In the genomic region with DNA sequence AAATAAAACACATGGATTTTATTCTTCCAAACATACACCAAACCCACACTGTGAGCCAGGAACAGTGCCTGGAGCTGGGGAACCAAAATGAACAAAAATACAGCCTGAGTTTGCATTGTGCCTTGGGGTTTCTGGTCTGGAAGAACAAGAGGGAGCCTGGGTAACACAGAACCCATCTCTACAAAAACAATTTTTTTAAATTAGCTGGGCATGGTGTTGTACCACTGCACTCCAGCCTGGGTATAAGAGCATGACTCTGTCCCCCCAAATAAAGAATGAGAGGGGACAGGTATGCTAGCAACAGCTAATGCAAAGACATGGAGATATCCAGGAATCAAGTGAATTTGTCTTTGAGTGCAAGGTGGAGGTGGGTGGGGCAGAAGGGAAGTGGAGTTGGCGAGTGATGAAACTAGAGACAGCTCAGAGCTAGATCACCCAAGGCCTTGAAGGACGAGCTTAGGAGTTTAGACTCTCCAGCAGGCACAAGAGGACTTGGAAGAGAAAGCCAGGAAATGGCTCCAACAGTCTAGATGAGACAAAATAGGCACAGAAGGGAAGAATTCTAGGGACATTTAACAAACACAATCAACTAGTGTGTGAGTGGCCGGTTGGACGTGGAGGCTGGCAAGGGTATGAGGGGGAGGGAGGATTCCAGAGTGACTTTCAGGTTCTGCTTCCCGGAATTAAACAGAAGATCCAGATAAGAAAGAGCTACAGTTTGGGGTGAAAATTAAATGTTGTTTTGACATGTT, we compare ENCODE assay signal across 9 cellular contexts. TPM values are rescaled to one million over a fixed set of nuclear protein-coding genes. Genes with fewer than 3 reads are reported as not detected.
DNase-seq lines count a peak whose midpoint lies in the region; ATAC-seq, FAIRE-seq and TF ChIP-seq lines count a peak whose summit lies in the region.
"Had no signal": no experiment of that assay in that cellular context is flagged by ENCODE, and none has a peak within 500 bp of the region (broad histone marks: within the 10 kb centered on the region; RNA-seq: fewer than 3 reads in every experiment).

No MANE protein-coding gene starts in this region.

- peak overlapping the region; percentile 34 for H3K4me2 ChIP-seq in keratinocyte (ENCODE audit: control insufficient read depth, extremely low read depth, insufficient read depth, low read depth, low read length)
- H3K4me2 ChIP-seq: BLaER1 had no signal

- H3K9me1 ChIP-seq in keratinocyte (ENCODE audit: control insufficient read depth, extremely low read depth, insufficient read depth, low read length), result no peaks in the 10 kb centered on the region

- H3K27me3 ChIP-seq in keratinocyte (ENCODE audit: control insufficient read depth, extremely low read depth, insufficient read depth, low read length) (no peaks in the 10 kb centered on the region), tibial nerve (no peaks in the 10 kb centered on the region), HAP-1 (ENCODE audit: low read depth) (no peaks in the 10 kb centered on the region)
- H3K27me3 ChIP-seq: BLaER1 had no signal

- WGBS in tibial nerve, 2 donors, result 23 to 28% methylated on average over 5 of the region's 5 CpGs

- H3K27ac ChIP-seq in keratinocyte (ENCODE audit: control insufficient read depth, insufficient read depth, low read length) (no peak overlapping the region), tibial nerve (peak overlapping the region; percentile 56 to 94 (median 70))
- H3K27ac ChIP-seq: BLaER1 had no signal

- no peaks in the 10 kb centered on the region for H3K9me3 Mint-ChIP-seq in activated T-cell treated with anti-CD3 and anti-CD28 coated beads, Interleukin-2, amount 50 U/mL, for 24 hours
- no peaks in the 10 kb centered on the region for H3K9me3 Mint-ChIP-seq in activated naive CD4-positive, alpha-beta T cell treated with anti-CD3 and anti-CD28 coated beads, Interleukin-2, amount 50 U/mL, for 72 hours

- peak; percentile 38 to 53 for ATAC-seq in activated naive CD4-positive, alpha-beta T cell treated with anti-CD3 and anti-CD28 coated beads, Interleukin-2, amount 50 U/mL, for 72 hours

- no peak for TF ChIP-seq CTCF in keratinocyte (optimal IDR thresholded peaks at IDR 0.05 in 1 of 3, IDR thresholded peaks at IDR 0.05 in 1 of 3, conservative IDR thresholded peaks at IDR 0.05 in 1 of 3; ENCODE audit: extremely low read depth in 1 of 3, insufficient read depth in 2 of 3, low read length in 3 of 3)
- TF ChIP-seq CTCF in tibial nerve (IDR thresholded peaks at IDR 0.05), result no peak

- peak overlapping the region; percentile 55 for H3K4me3 Mint-ChIP-seq in activated T-cell treated with anti-CD3 and anti-CD28 coated beads, Interleukin-2, amount 50 U/mL, for 24 hours

- TF ChIP-seq EP300 in tibial nerve (IDR thresholded peaks at IDR 0.05), result no peak

- no peak overlapping the region for H3K4me3 ChIP-seq in keratinocyte (ENCODE audit: control insufficient read depth in 2 of 3, extremely low read depth in 1 of 3, insufficient read depth in 2 of 3, low read depth in 1 of 3, low read length in 3 of 3)
- H3K4me3 ChIP-seq in tibial nerve, result no peak overlapping the region
- H3K4me3 ChIP-seq in HAP-1, result no peak overlapping the region
- H3K4me3 ChIP-seq: BLaER1 had no signal

- no peak overlapping the region for H3K9ac ChIP-seq in keratinocyte (ENCODE audit: control insufficient read depth, extremely low read depth, insufficient read depth, low read length)
- H3K9ac ChIP-seq: BLaER1 had no signal

- peak; percentile 37 for DNase-seq in activated T-cell treated with anti-CD3 and anti-CD28 coated beads, Interleukin-2, amount 50 U/mL, for 24 hours
- DNase-seq in activated T-cell treated with anti-CD3 and anti-CD28 coated beads, Interleukin-2, amount 50 U/mL, for 1 hour, result no peak
- DNase-seq in activated naive CD4-positive, alpha-beta T cell treated with anti-CD3 and anti-CD28 coated beads, Interleukin-2, amount 50 U/mL, for 72 hours (ENCODE audit: low spot score in 2 of 2), result peak in 1 of 2 donors; percentile 40
- no peak for DNase-seq in keratinocyte (ENCODE audit: low read depth, low spot score)
- DNase-seq in tibial nerve (ENCODE audit: low spot score in 2 of 2), result no peak
- DNase-seq in NCI-H187 (lab: John Stamatoyannopoulos, UW), result no peak
- no peak for DNase-seq in NCI-H1417 (lab: John Stamatoyannopoulos, UW)
- no peak for DNase-seq in HAP-1 (ENCODE audit: low spot score in 2 of 2)

- no peaks in the 10 kb centered on the region for H4K20me1 ChIP-seq in keratinocyte (ENCODE audit: control insufficient read depth, extremely low read depth, insufficient read depth, low read length)
- H4K20me1 ChIP-seq: BLaER1 had no signal

- H3K4me1 Mint-ChIP-seq in activated T-cell treated with anti-CD3 and anti-CD28 coated beads, Interleukin-2, amount 50 U/mL, for 24 hours (ENCODE audit: low read depth), result peaks cover 81% of the 10 kb centered on the region

- peak overlapping the region; percentile 95 for H3K27ac Mint-ChIP-seq in activated T-cell treated with anti-CD3 and anti-CD28 coated beads, Interleukin-2, amount 50 U/mL, for 24 hours
- peak overlapping the region; percentile 90 to 99 for H3K27ac Mint-ChIP-seq in activated naive CD4-positive, alpha-beta T cell treated with anti-CD3 and anti-CD28 coated beads, Interleukin-2, amount 50 U/mL, for 72 hours

- H3K36me3 ChIP-seq in keratinocyte (ENCODE audit: control insufficient read depth in 2 of 2, extremely low read depth in 1 of 2, insufficient read depth in 2 of 2, low read length in 2 of 2) (no peaks in the 10 kb centered on the region), tibial nerve (peaks cover 0 to 11% (median 0%) of the 10 kb centered on the region in 3 donors), HAP-1 (replicated peaks) (no peaks in the 10 kb centered on the region)
- H3K36me3 ChIP-seq: BLaER1 had no signal

- in situ Hi-C loops in HAP-1 (cut with MboI; ENCODE audit: low sequenced_read_pairs), result no loop called here

- H3K79me2 ChIP-seq in keratinocyte (ENCODE audit: control insufficient read depth, insufficient read depth, low read length), result no peaks in the 10 kb centered on the region

- H2AFZ ChIP-seq in keratinocyte (ENCODE audit: control insufficient read depth, low read length), result no peak overlapping the region

- peaks cover 14% of the 10 kb centered on the region for H3K4me1 ChIP-seq in keratinocyte (ENCODE audit: control insufficient read depth, extremely low read depth, insufficient read depth, low read length)
- H3K4me1 ChIP-seq in tibial nerve, result peaks cover 0 to 80% (median 35%) of the 10 kb centered on the region in 4 donors
- no peaks in the 10 kb centered on the region for H3K4me1 ChIP-seq in HAP-1
- H3K4me1 ChIP-seq: BLaER1 had no signal

- H3K36me3 Mint-ChIP-seq in activated T-cell treated with anti-CD3 and anti-CD28 coated beads, Interleukin-2, amount 50 U/mL, for 24 hours (ENCODE audit: low read depth), result peaks cover 76% of the 10 kb centered on the region
- H3K36me3 Mint-ChIP-seq in activated naive CD4-positive, alpha-beta T cell treated with anti-CD3 and anti-CD28 coated beads, Interleukin-2, amount 50 U/mL, for 72 hours, result peaks cover 10 to 45% of the 10 kb centered on the region in 2 donors

- dilution Hi-C loops in keratinocyte (cut with MboI; ENCODE audit: extremely low pct_ligation_motif_present, low sequenced_read_pairs), result no loop called here

- TF ChIP-seq POLR2A in tibial nerve (IDR thresholded peaks at IDR 0.05), result no peak

- H3K27me3 Mint-ChIP-seq in activated T-cell treated with anti-CD3 and anti-CD28 coated beads, Interleukin-2, amount 50 U/mL, for 24 hours, result no peaks in the 10 kb centered on the region

- H3K9me3 ChIP-seq in keratinocyte (ENCODE audit: control insufficient read depth, low read depth, low read length) (no peaks in the 10 kb centered on the region), tibial nerve (no peaks in the 10 kb centered on the region), HAP-1 (no peaks in the 10 kb centered on the region)
- H3K9me3 ChIP-seq: BLaER1 had no signal

- peak; percentile 62 for FAIRE-seq in keratinocyte (lab: Jason Lieb, UNC)

RNA-seq across cellular contexts. Expression of a gene that starts 47.4 kb away (rescaled TPM):
- total RNA-seq in activated naive CD4-positive, alpha-beta T cell treated with anti-CD3 and anti-CD28 coated beads, Interleukin-2, amount 50 U/mL, for 72 hours, result 100 to 1,000 TPM; 183 to 199 TPM
- polyA plus RNA-seq in keratinocyte, result 4.4 to 9.6 TPM (median 6.6 TPM) in 3 replicates
- polyA plus RNA-seq in keratinocyte (2011; ENCODE audit: low read depth), result 126 TPM
- polyA plus RNA-seq in keratinocyte (2011; cell fraction: cytosol; rRNA removed), result 7.7 and 9.1 TPM in 2 replicates
- polyA plus RNA-seq in keratinocyte (2011; cell fraction: nucleus; rRNA removed), result 10.8 and 11.3 TPM in 2 replicates
- polyA plus RNA-seq in keratinocyte (2012; ENCODE audit: low replicate concordance), result 9.1 and 10.6 TPM in 2 replicates
- polyA minus RNA-seq in keratinocyte, result 6.8 to 17.5 TPM (median 7.5 TPM) in 3 replicates
- 10.2 TPM for polyA minus RNA-seq in keratinocyte (2011; cell fraction: cytosol; rRNA and poly(A)+ RNA removed)
- 4.9 and 16.1 TPM in 2 replicates for polyA minus RNA-seq in keratinocyte (2011; cell fraction: nucleus; rRNA and poly(A)+ RNA removed)
- total RNA-seq in tibial nerve, result 100 to 1,000 TPM in 1 of 4 donors, 10 to 100 TPM in 3; 77.0 to 114 (median 86.4) TPM

RNA-seq across cellular contexts. Expression of a gene that starts 58.1 kb away (rescaled TPM):
- total RNA-seq in activated naive CD4-positive, alpha-beta T cell treated with anti-CD3 and anti-CD28 coated beads, Interleukin-2, amount 50 U/mL, for 72 hours, result 10 to 100 TPM; 23.1 to 41.8 TPM
- 27.3 to 30.8 TPM (median 29.7 TPM) in 3 replicates for polyA plus RNA-seq in keratinocyte
- 11.7 TPM for polyA plus RNA-seq in keratinocyte (2011; ENCODE audit: low read depth)
- polyA plus RNA-seq in keratinocyte (2011; cell fraction: cytosol; rRNA removed), result 12.8 and 18.5 TPM in 2 replicates
- 69.0 and 72.5 TPM in 2 replicates for polyA plus RNA-seq in keratinocyte (2011; cell fraction: nucleus; rRNA removed)
- 26.6 and 31.8 TPM in 2 replicates for polyA plus RNA-seq in keratinocyte (2012; ENCODE audit: low replicate concordance)
- polyA minus RNA-seq in keratinocyte, result 22.3 to 50.2 TPM (median 31.4 TPM) in 3 replicates
- polyA minus RNA-seq in keratinocyte (2011; cell fraction: cytosol; rRNA and poly(A)+ RNA removed), result 16.5 TPM
- polyA minus RNA-seq in keratinocyte (2011; cell fraction: nucleus; rRNA and poly(A)+ RNA removed), result 51.2 and 86.3 TPM in 2 replicates
- 10 to 100 TPM; 19.3 to 36.1 (median 28.9) TPM for total RNA-seq in tibial nerve
